11 cellular contexts compared by ENCODE assay signal in the genomic region with DNA sequence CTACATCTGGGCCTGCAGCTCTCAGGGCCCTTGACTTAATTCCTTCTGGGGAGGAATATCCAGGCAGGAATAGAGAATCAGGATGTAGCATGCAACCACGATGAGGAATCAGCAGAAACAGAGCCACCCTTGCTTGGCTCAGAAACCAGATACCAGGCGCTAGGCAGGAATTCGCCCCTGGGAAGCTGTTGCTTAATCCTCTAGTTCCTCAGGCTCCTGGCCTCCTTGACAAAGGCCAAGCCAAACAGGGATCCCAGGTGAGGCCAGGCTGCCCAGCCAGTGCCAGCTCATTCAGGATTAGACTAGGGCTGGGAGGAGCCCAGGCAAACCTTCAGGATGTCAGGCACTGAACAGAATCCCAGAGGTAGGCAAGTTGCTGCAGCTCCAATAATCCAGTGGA. TPM values are rescaled to one million over a fixed set of nuclear protein-coding genes. Genes with fewer than 3 reads are reported as not detected.
A peak's percentile ranks its signal among the peaks of the same experiment; 100 is the strongest.
DNase-seq lines count a peak whose midpoint lies in the region; ATAC-seq and TF ChIP-seq lines count a peak whose summit lies in the region.
"Had no signal": no experiment of that assay in that cellular context is flagged by ENCODE, and none has a peak within 500 bp of the region (broad histone marks: within the 10 kb centered on the region; RNA-seq: fewer than 3 reads in every experiment).

No MANE protein-coding gene starts in this region.

- TF ChIP-seq POLR2A in esophagus muscularis mucosa (IDR thresholded peaks at IDR 0.05; ENCODE audit: low read depth) = no peak

- DNase-seq in CD1c-positive myeloid dendritic cell (ENCODE audit: extremely low spot score) (peak; percentile 62), PC-3 (peak; percentile 89), esophagus muscularis mucosa (ENCODE audit: extremely low spot score) (peak; percentile 74), SW480 (ENCODE audit: low spot score) (no peak), D341Med (ENCODE audit: low spot score) (no peak), COLO829 (ENCODE audit: low spot score) (no peak)
- DNase-seq in activated effector memory CD4-positive, alpha-beta T cell treated with Interleukin-2 at 50 U/mL for 16 hours = no peak
- DNase-seq: activated CD4-positive, alpha-beta T cell treated with anti-CD3 and anti-CD28 coated beads, Interleukin-2, amount 50 U/mL, for 4 hours; cortex of kidney; NCI-H82 had no signal

- H3K9me3 ChIP-seq in PC-3 (ENCODE audit: low read length) (no peaks in the 10 kb centered on the region), esophagus muscularis mucosa (no peaks in the 10 kb centered on the region), neutrophil (no peaks in the 10 kb centered on the region)

- no peak for TF ChIP-seq EP300 in esophagus muscularis mucosa (IDR thresholded peaks at IDR 0.05)

- BruUV-seq in PC-3 (replicated peaks; lab: Mats Ljungman, UMichigan) = no TSS peak

- WGBS in esophagus muscularis mucosa = 80% methylated on average over 1 of the region's 3 CpGs

- H3K9me2 ChIP-seq in PC-3 (replicated peaks; ENCODE audit: low read length) = no peaks in the 10 kb centered on the region

- TF ChIP-seq CTCF in PC-3 (conservative IDR thresholded peaks at IDR 0.05; ENCODE audit: low read depth, low read length) (no peak), esophagus muscularis mucosa (IDR thresholded peaks at IDR 0.05) (no peak), neutrophil (IDR thresholded peaks at IDR 0.05) (no peak)

- 0 out of 2 replicates have a peak, but pooled peaks cover 10% of the 10 kb centered on the region for H3K79me2 ChIP-seq in PC-3 (ENCODE audit: low read length)

- H3K4me1 ChIP-seq in PC-3 (ENCODE audit: insufficient read depth, low read length) (peaks cover 54% of the 10 kb centered on the region), esophagus muscularis mucosa (no peaks in the 10 kb centered on the region), neutrophil (ENCODE audit: control insufficient read depth in 1 of 2, insufficient read depth in 1 of 2, low read depth in 1 of 2, low read length in 1 of 2) (peaks cover 29 to 34% of the 10 kb centered on the region in 2 experiments)

- peak overlapping the region; percentile 49 for H3K4me2 ChIP-seq in PC-3 (ENCODE audit: low read length)

- no peak overlapping the region for H3K4me3 ChIP-seq in PC-3 (ENCODE audit: low read length)
- no peak overlapping the region for H3K4me3 ChIP-seq in esophagus muscularis mucosa
- no peak overlapping the region for H3K4me3 ChIP-seq in neutrophil (ENCODE audit: low read depth in 1 of 2, low read length in 1 of 2)

- H3K36me3 ChIP-seq in PC-3 (ENCODE audit: low read depth, low read length) = no peaks in the 10 kb centered on the region
- H3K36me3 ChIP-seq in esophagus muscularis mucosa = no peaks in the 10 kb centered on the region
- no peaks in the 10 kb centered on the region for H3K36me3 ChIP-seq in neutrophil

- no peaks in the 10 kb centered on the region for H4K20me1 ChIP-seq in PC-3 (ENCODE audit: low read length)

- H3K27ac ChIP-seq in PC-3 (ENCODE audit: low read length) = peak overlapping the region; percentile 95
- H3K27ac ChIP-seq in esophagus muscularis mucosa (replicated peaks in 1 of 4) = no peak overlapping the region
- H3K27ac ChIP-seq in neutrophil = peak overlapping the region; percentile 12

- no peak overlapping the region for H2AFZ ChIP-seq in PC-3 (ENCODE audit: low read length)

- intact Hi-C loops in PC-3 (cut with micrococcal nuclease) (loop anchor here (5.0 kb wide), 1 partner anchor 339 kb away; no protein-coding TSS in a partner anchor), esophagus muscularis mucosa (cut with DNase I) (no loop called here)

- ATAC-seq in PC-3 = peak; percentile 10

- peak overlapping the region; percentile 78 for H3K9ac ChIP-seq in PC-3 (ENCODE audit: low read length)

- H3F3A ChIP-seq in PC-3 (ENCODE audit: low read length, unreplicated experiment) = peaks cover 7% of the 10 kb centered on the region

- POLR2A ChIA-PET in PC-3 (lab: Charles Lee; ENCODE audit: unreplicated experiment) = interaction anchor here (0.6 to 2.3 kb wide), 2 partner anchors 46 to 66 kb away, joined by 3 to 23 read pairs; no protein-coding TSS in a partner anchor

- CTCF ChIA-PET in PC-3 (lab: Charles Lee) = no interaction called here

- H3K27me3 ChIP-seq in PC-3 (ENCODE audit: low read length) (no peaks in the 10 kb centered on the region), esophagus muscularis mucosa (no peaks in the 10 kb centered on the region), neutrophil (no peaks in the 10 kb centered on the region)

RNA-seq across cellular contexts. Expression of a gene that starts 48.2 kb away (rescaled TPM):
- 78.8 and 102 TPM in 2 replicates for total RNA-seq in PC-3 (2014; rRNA removed)
- total RNA-seq in esophagus muscularis mucosa = 100 to 1,000 TPM in 2 of 4 donors, 10 to 100 TPM in 2; 83.3 to 119 (median 97.9) TPM

Comparison
In these comparisons a context has a peak if more than half of its experiments do, and no peak if none do; other contexts are left out.
1. DNase-seq: peak in CD1c-positive myeloid dendritic cell (single experiment), PC-3 (single experiment) and esophagus muscularis mucosa (single experiment); none in SW480 (single experiment), D341Med (single experiment), COLO829 (single experiment) and activated effector memory CD4-positive, alpha-beta T cell treated with Interleukin-2 at 50 U/mL for 16 hours (single experiment).
2. H3K27ac ChIP-seq: peak in PC-3 (single experiment) and neutrophil (single experiment); none in esophagus muscularis mucosa (0 of 4).